In the genomic region with DNA sequence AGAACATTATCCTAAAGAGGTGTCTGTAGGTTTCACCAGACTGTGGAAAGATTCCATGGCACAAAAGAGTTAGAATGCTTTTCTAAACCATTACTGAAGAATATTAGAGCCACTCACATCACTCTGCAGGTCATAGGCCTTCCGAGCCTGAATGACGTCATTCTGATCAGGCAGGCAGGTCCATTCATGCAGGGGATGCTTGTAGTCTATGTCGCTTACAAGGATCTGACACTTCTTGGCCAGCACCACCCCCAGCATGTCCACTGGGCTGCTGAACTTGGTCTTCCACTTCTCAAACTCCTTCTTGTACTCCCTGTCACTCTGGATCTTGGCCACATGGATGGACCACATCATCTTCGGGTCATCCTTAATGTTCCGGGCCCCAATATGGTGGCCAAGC, we compare ENCODE assay signal across 24 cellular contexts.
"Had no signal": no experiment of that assay in that cellular context is flagged by ENCODE, and none has a peak within 500 bp of the region (broad histone marks: within the 10 kb centered on the region; RNA-seq: fewer than 3 reads in every experiment).

No MANE protein-coding gene starts in this region.

- FAIRE-seq: colon, small intestine had no signal

- H3K4me1 ChIP-seq: sigmoid colon, uterus had no signal

- H3K36me3 ChIP-seq: ovary, sigmoid colon, uterus, WERI-Rb-1 had no signal

- H3K9me3 Mint-ChIP-seq: stimulated activated effector memory CD8-positive, alpha-beta T cell treated with anti-CD3 and anti-CD28 coated beads, Interleukin-12 subunit alpha, Interleukin-12 subunit beta, amount 100 ng/mL, for 72 hours; stimulated activated naive CD8-positive, alpha-beta T cell treated with anti-CD3 and anti-CD28 coated beads, Interleukin-15, Interleukin-2, amounts not matched to agents 100 ng/mL and 50 ng/mL, for 24 hours; type B pancreatic cell had no signal

- H3K36me3 Mint-ChIP-seq: stimulated activated effector memory CD8-positive, alpha-beta T cell treated with anti-CD3 and anti-CD28 coated beads, Interleukin-12 subunit alpha, Interleukin-12 subunit beta, amount 100 ng/mL, for 72 hours; type B pancreatic cell had no signal

- ATAC-seq: gastrocnemius medialis, left ventricle myocardium superior, SK-N-SH treated with all-trans-retinoic acid at 6 μM for 48 hours had no signal

- H3K4me2 ChIP-seq: hepatocyte had no signal

- H3K4me3 ChIP-seq: gastrocnemius medialis, hepatocyte, ovary, sigmoid colon, uterus had no signal

- H3K27me3 ChIP-seq: gastrocnemius medialis, hepatocyte, ovary, sigmoid colon, uterus had no signal

- H3K27ac ChIP-seq: hepatocyte, ovary, sigmoid colon, uterus, WERI-Rb-1 had no signal

- H2AFZ ChIP-seq: hepatocyte had no signal

- H3K27ac Mint-ChIP-seq: stimulated activated effector memory CD8-positive, alpha-beta T cell treated with anti-CD3 and anti-CD28 coated beads, Interleukin-12 subunit alpha, Interleukin-12 subunit beta, amount 100 ng/mL, for 72 hours; type B pancreatic cell had no signal

- H3K27me3 Mint-ChIP-seq: progenitor cell of endocrine pancreas; stimulated activated naive CD8-positive, alpha-beta T cell treated with anti-CD3 and anti-CD28 coated beads, Interleukin-15, Interleukin-2, amounts not matched to agents 100 ng/mL and 50 ng/mL, for 24 hours; type B pancreatic cell had no signal

- H3K79me2 ChIP-seq: hepatocyte had no signal

- H3K4me3 Mint-ChIP-seq: stimulated activated effector memory CD8-positive, alpha-beta T cell treated with anti-CD3 and anti-CD28 coated beads, Interleukin-12 subunit alpha, Interleukin-12 subunit beta, amount 100 ng/mL, for 72 hours; stimulated activated naive CD8-positive, alpha-beta T cell treated with anti-CD3 and anti-CD28 coated beads, Interleukin-15, Interleukin-2, amounts not matched to agents 100 ng/mL and 50 ng/mL, for 24 hours; type B pancreatic cell had no signal

- DNase-seq: activated CD4-positive, alpha-beta T cell treated with anti-CD3 and anti-CD28 coated beads for 48 hours; activated CD4-positive, alpha-beta T cell treated with anti-CD3 and anti-CD28 coated beads, Interleukin-2, amount 50 U/mL, for 48 hours; activated effector memory CD4-positive, alpha-beta T cell treated with anti-CD3 and anti-CD28 coated beads, Interleukin-2, amount 50 U/mL, for 16 hours; activated naive CD4-positive, alpha-beta T cell treated with anti-CD3 and anti-CD28 coated beads, Interleukin-2, amount 50 U/mL, for 16 hours; anterior cingulate cortex; effector CD4-positive, alpha-beta T cell; gastrocnemius medialis; islet precursor cell; left ventricle myocardium superior; ovary; retina; sigmoid colon; stimulated activated CD4-positive, alpha-beta T cell treated with anti-CD3 and anti-CD28 coated beads, Interleukin-4, amount 100 ng/mL, for 24 hours; T1000; uterus; WERI-Rb-1 had no signal

- H3K9me3 ChIP-seq: gastrocnemius medialis, ovary, sigmoid colon, uterus had no signal
